15 cellular contexts compared by ENCODE assay signal in the genomic region with DNA sequence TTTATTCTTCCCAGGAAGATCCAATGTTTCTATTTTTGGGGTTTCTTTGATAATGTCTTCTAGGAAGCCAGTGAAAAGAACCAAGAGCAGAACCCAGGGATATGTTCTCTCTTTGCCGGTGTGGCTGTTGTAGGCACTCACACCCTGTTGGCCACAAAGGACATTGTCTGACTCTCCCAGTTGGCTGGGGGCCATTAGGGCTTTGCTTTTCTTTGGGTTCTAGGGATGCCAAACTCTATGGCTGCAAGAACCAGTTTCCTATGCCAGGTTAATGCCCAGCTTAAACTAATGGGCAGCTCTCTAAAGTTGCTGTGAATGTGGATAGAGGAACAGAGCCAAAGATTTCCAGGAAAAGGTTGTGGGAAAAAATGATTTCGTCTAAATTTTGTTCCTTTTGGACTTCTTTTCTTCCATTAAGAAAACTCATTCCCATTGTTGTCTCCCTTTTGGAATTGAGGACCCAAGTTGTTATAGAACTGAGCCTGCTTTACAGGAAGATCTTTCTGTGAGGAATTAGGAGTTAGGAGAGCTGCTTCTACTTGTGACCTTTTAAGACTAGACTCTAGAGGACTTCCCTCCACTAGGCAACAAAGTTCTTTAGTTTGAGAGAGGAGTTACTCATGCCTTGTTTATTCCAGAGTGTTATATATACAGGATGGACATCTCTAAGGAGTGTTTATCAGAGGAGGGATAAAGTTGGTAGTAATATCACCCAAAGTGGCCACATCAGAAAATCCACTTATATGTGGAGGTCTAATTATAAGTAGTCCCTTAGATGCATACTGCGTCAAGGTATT. TPM values are rescaled to one million over a fixed set of nuclear protein-coding genes. Genes with fewer than 3 reads are reported as not detected.
DNase-seq lines count a peak whose midpoint lies in the region; ATAC-seq, FAIRE-seq and TF ChIP-seq lines count a peak whose summit lies in the region.
"Had no signal": no experiment of that assay in that cellular context is flagged by ENCODE, and none has a peak within 500 bp of the region (broad histone marks: within the 10 kb centered on the region; RNA-seq: fewer than 3 reads in every experiment).

No MANE protein-coding gene starts in this region.

- no peak for TF ChIP-seq CTCF in AG04450 (IDR thresholded peaks at IDR 0.05; ENCODE audit: low read depth, low read length)
- no peak for TF ChIP-seq CTCF in ascending aorta (IDR thresholded peaks at IDR 0.05)
- TF ChIP-seq CTCF in left ventricle myocardium inferior (IDR thresholded peaks at IDR 0.05; ENCODE audit: borderline replicate concordance), result no peak
- TF ChIP-seq CTCF in pancreas (IDR thresholded peaks at IDR 0.05), result no peak

- CTCF ChIA-PET in AG04450 (lab: Charles Lee), result interaction anchor here (1.0 to 7.0 kb wide), 21 partner anchors 11 to 137 kb away, joined by 3 to 122 read pairs (median 6); partner anchors contain the start of genes COPZ1 and NFE2

- peaks cover 8 to 25% of the 10 kb centered on the region in 2 donors for H3K4me1 ChIP-seq in ascending aorta
- peaks cover 49% of the 10 kb centered on the region for H3K4me1 ChIP-seq in left ventricle myocardium inferior
- peaks cover 11 to 30% (median 17%) of the 10 kb centered on the region in 3 donors for H3K4me1 ChIP-seq in pancreas

- FAIRE-seq in pancreas (lab: Jason Lieb, UNC), result no peak
- FAIRE-seq: bronchial epithelial cell had no signal

- intact Hi-C loops in ascending aorta (cut with DNase I), result no loop called here
- intact Hi-C loops in left ventricle myocardium inferior (cut with micrococcal nuclease), result no loop called here
- intact Hi-C loops in pancreas (cut with DNase I), result no loop called here

- ATAC-seq in pancreas (peak; percentile 36 to 67 (median 57)), GM21737 (IDR thresholded peaks at IDR 0.05; ENCODE audit: unreplicated experiment) (no peak), HG02610 (IDR thresholded peaks at IDR 0.05; ENCODE audit: unreplicated experiment) (no peak)

- WGBS in pancreas, 2 donors, result 37 to 46% methylated on average over 3 of the region's 3 CpGs

- POLR2A ChIA-PET in AG04450 (lab: Yijun Ruan, JAX), result interaction anchor here (0.7 to 1.7 kb wide), 6 partner anchors 9 to 58 kb away, joined by 3 to 14 read pairs (median 3); partner anchors contain the start of genes COPZ1 and HNRNPA1

- DNase-seq in AG04450 (ENCODE audit: low read depth, low spot score) (no peak), ascending aorta (ENCODE audit: low spot score in 2 of 2) (no peak), left ventricle myocardium inferior (no peak), pancreas (peak in 1 of 6 donors; percentile 52), kidney tubule cell (ENCODE audit: low spot score) (no peak), cortex of kidney (lab: John Stamatoyannopoulos, UW) (no peak)
- DNase-seq: ACHN; activated B cell treated with CpG ODN at 0.5 μM for 24 hours; activated T-cell treated with anti-CD3 and anti-CD28 coated beads, Interleukin-2, amount 50 U/mL, for 48 hours; foreskin melanocyte; stimulated activated CD4-positive, alpha-beta T cell treated with anti-CD3 and anti-CD28 coated beads, Interleukin-12 subunit alpha, Interleukin-12 subunit beta, amount 100 ng/mL, for 4 hours had no signal

- H3K4me3 ChIP-seq in AG04450 (ENCODE audit: low read depth, low read length) (no peak overlapping the region), ascending aorta (peak overlapping the region in 1 of 2 donors; percentile 34), left ventricle myocardium inferior (no peak overlapping the region), pancreas (no peak overlapping the region)

- H3K9me3 ChIP-seq in AG04450 (ENCODE audit: control insufficient read depth, insufficient read depth, low read length) (no peaks in the 10 kb centered on the region), ascending aorta (no peaks in the 10 kb centered on the region), left ventricle myocardium inferior (replicated peaks) (no peaks in the 10 kb centered on the region), pancreas (no peaks in the 10 kb centered on the region)

- H3K27me3 ChIP-seq in AG04450 (ENCODE audit: control insufficient read depth, insufficient read depth, low read length) (no peaks in the 10 kb centered on the region), ascending aorta (no peaks in the 10 kb centered on the region), left ventricle myocardium inferior (ENCODE audit: low read depth) (no peaks in the 10 kb centered on the region), pancreas (no peaks in the 10 kb centered on the region)

- H3K36me3 ChIP-seq in ascending aorta (peaks cover 22 to 25% of the 10 kb centered on the region in 2 donors), left ventricle myocardium inferior (peaks cover 28% of the 10 kb centered on the region), pancreas (peaks cover 0 to 25% (median 12%) of the 10 kb centered on the region in 3 donors)

- peak overlapping the region; percentile 3 for H3K27ac ChIP-seq in AG04450 (ENCODE audit: low read depth, low read length)
- H3K27ac ChIP-seq in ascending aorta, result peak overlapping the region; percentile 72 to 80
- H3K27ac ChIP-seq in left ventricle myocardium inferior (replicated peaks), result peak overlapping the region; percentile 72
- H3K27ac ChIP-seq in pancreas, result peak overlapping the region in 2 of 4 donors; percentile 51 to 53

RNA-seq across cellular contexts. Expression of gene COPZ1, which starts 13.1 kb away (rescaled TPM):
- 355 and 404 TPM in 2 replicates for polyA plus RNA-seq in AG04450 (2011; rRNA removed)
- polyA minus RNA-seq in AG04450 (2011; rRNA and poly(A)+ RNA removed), result 137 and 153 TPM in 2 replicates
- 60.3 TPM for total RNA-seq in ascending aorta
- total RNA-seq in left ventricle myocardium inferior, result 110 TPM
- 100 to 1,000 TPM in 5 of 6 donors, 10 to 100 TPM in 1; 76.6 to 115 (median 110) TPM for total RNA-seq in pancreas
- 10 to 100 TPM; 44.6 to 86.6 TPM for polyA plus RNA-seq in pancreas

RNA-seq across cellular contexts. Expression of gene GPR84, which starts 26.2 kb away (rescaled TPM):
- polyA plus RNA-seq in AG04450 (2011; rRNA removed), result not detected in 2 replicates
- polyA minus RNA-seq in AG04450 (2011; rRNA and poly(A)+ RNA removed), result not detected in 2 replicates
- total RNA-seq in ascending aorta, result not detected
- total RNA-seq in left ventricle myocardium inferior, result not detected
- under 1 TPM in 4 of 6 donors, not detected in 2; 0.32 to 0.87 (median 0.63) TPM for total RNA-seq in pancreas
- polyA plus RNA-seq in pancreas, result under 1 TPM; 0.09 to 0.27 TPM
- total RNA-seq: activated B cell treated with CpG ODN at 0.5 μM for 24 hours, bronchial epithelial cell, NCI-H460 had no signal

RNA-seq across cellular contexts. Expression of gene NFE2, which starts 37.2 kb away (rescaled TPM):
- polyA plus RNA-seq in AG04450 (2011; rRNA removed), result 0.25 and 0.37 TPM in 2 replicates
- 0.30 and 0.41 TPM in 2 replicates for polyA minus RNA-seq in AG04450 (2011; rRNA and poly(A)+ RNA removed)
- not detected for total RNA-seq in ascending aorta
- 0.71 TPM for total RNA-seq in left ventricle myocardium inferior
- under 1 TPM in 5 of 6 donors, not detected in 1; 0.16 to 0.58 (median 0.47) TPM for total RNA-seq in pancreas
- under 1 TPM; 0.28 to 0.34 TPM for polyA plus RNA-seq in pancreas
- total RNA-seq: activated B cell treated with CpG ODN at 0.5 μM for 24 hours, bronchial epithelial cell had no signal

RNA-seq across cellular contexts. Expression of gene ZNF385A, which starts 46.5 kb away (rescaled TPM):
- polyA plus RNA-seq in AG04450 (2011; rRNA removed) (1.5 and 2.8 TPM in 2 replicates), pancreas (1 to 10 TPM; 2.8 to 3.6 TPM)
- polyA minus RNA-seq in AG04450 (2011; rRNA and poly(A)+ RNA removed), result 2.9 and 3.1 TPM in 2 replicates
- total RNA-seq in ascending aorta (53.2 TPM), left ventricle myocardium inferior (7.1 TPM), pancreas (1 to 10 TPM in 5 of 6 donors, under 1 TPM in 1; 0.59 to 8.2 (median 2.6) TPM)

RNA-seq across cellular contexts. Expression of gene HNRNPA1, which starts 57.5 kb away (rescaled TPM):
- polyA plus RNA-seq in AG04450 (2011; rRNA removed) (741 and 845 TPM in 2 replicates), pancreas (100 to 1,000 TPM; 477 to 641 TPM)
- polyA minus RNA-seq in AG04450 (2011; rRNA and poly(A)+ RNA removed), result 1,089 and 1,312 TPM in 2 replicates
- total RNA-seq in ascending aorta (292 TPM), left ventricle myocardium inferior (423 TPM), pancreas (100 to 1,000 TPM; 266 to 784 (median 527) TPM)

Comparison
In these comparisons a context has a peak if more than half of its experiments do, and no peak if none do; other contexts are left out.
1. ATAC-seq: peak in pancreas (4 of 4); none in GM21737 (single experiment) and HG02610 (single experiment).